ENCODE assay signal across 8 cellular contexts in the genomic region with DNA sequence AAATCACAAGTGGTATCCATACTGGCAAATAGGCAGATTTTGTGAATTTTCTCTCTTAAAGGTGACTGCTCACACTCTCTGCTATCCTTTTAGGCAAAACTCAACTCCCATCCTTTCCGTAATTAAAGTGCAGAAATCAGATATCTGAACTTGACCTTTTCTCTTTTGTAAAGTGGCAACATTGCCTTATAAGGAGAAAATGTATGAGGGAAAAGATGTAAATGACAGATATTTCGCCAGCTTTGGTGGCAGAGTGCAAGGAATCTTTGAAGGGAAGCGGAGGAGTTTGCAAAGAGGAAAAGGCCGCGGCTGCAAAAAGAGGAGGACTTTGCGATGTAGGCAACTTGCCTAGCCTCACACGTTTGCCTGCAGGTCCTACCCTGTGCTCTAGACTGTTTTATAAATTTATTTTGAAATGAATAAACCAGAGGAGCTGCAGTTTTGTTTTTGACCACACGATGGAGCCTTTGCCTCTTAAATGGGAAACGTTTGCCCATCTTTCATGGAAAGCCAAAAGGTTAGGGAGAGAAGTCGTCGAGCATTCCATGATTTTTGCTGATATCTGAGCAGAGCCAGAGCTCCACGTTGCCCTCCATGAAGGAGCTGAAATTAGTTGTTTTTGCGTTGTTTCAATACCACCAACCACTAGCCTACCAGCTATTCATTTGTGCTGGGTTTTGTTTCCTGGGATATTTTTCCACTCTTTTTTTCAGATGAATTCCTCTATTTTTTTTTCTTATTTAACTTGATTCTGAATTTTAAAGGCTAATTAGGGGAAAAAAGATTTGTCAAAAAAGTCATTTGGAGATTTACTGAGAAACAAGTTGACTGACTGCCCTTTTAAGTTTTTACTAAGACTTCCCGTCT.
DNase-seq lines count a peak whose midpoint lies in the region; ATAC-seq, FAIRE-seq and TF ChIP-seq lines count a peak whose summit lies in the region.

No MANE protein-coding gene starts in this region.

- intact Hi-C loops in lower lobe of right lung (cut with DNase I), result no loop called here

- H3K4me1 ChIP-seq in lower lobe of right lung, result no peaks in the 10 kb centered on the region

- no peaks in the 10 kb centered on the region for H3K9me3 ChIP-seq in lower lobe of right lung

- H3K27me3 ChIP-seq in bronchial epithelial cell (ENCODE audit: control insufficient read depth, insufficient read depth, low read length) (peaks cover 9% of the 10 kb centered on the region), lower lobe of right lung (ENCODE audit: low read depth) (peaks cover 24% of the 10 kb centered on the region)

- DNase-seq in DMS53 treated with DMSO at 0.1 percent for 48 hours (lab: John Stamatoyannopoulos, UW; ENCODE audit: unreplicated experiment) (peak; percentile 71), HS-5 (ENCODE audit: low read depth) (peak; percentile 28), NCI-H748 treated with DMSO at 0.1 percent for 48 hours (lab: John Stamatoyannopoulos, UW) (peak; percentile 69), bronchial epithelial cell (ENCODE audit: low read depth) (peak; percentile 61), lower lobe of right lung (no peak)
- no peak for DNase-seq in central memory CD4-positive, alpha-beta T cell

- H3K4me3 ChIP-seq in bronchial epithelial cell (ENCODE audit: low read depth, low read length) (no peak overlapping the region), lower lobe of right lung (no peak overlapping the region)

- H3K36me3 ChIP-seq in bronchial epithelial cell (ENCODE audit: control insufficient read depth, insufficient read depth, low read length) (no peaks in the 10 kb centered on the region), lower lobe of right lung (no peaks in the 10 kb centered on the region)

- FAIRE-seq in bronchial epithelial cell (lab: Jason Lieb, UNC), result no peak

- H3K27ac ChIP-seq in lower lobe of right lung, result no peak overlapping the region

- ATAC-seq in lower lobe of right lung (no peak), HG03039 (IDR thresholded peaks at IDR 0.05; ENCODE audit: unreplicated experiment) (no peak), GM19324 (IDR thresholded peaks at IDR 0.05; ENCODE audit: low FRiP score, unreplicated experiment) (no peak)

- TF ChIP-seq CTCF in bronchial epithelial cell (IDR thresholded peaks at IDR 0.05; ENCODE audit: insufficient read depth, low read length, severe bottlenecking) (peak; percentile 76), lower lobe of right lung (IDR thresholded peaks at IDR 0.05) (peak; percentile 72)

Comparison
In these comparisons a context has a peak if more than half of its experiments do, and no peak if none do; other contexts are left out.
1. DNase-seq: peak in DMS53 treated with DMSO at 0.1 percent for 48 hours (single experiment), HS-5 (single experiment), NCI-H748 treated with DMSO at 0.1 percent for 48 hours (single experiment) and bronchial epithelial cell (single experiment); none in lower lobe of right lung (single experiment) and central memory CD4-positive, alpha-beta T cell (single experiment).